22 cellular contexts compared by ENCODE assay signal in genomic region chr4:113433536-113434246, GRCh38.
DNase-seq lines count a peak whose midpoint lies in the region; ATAC-seq, FAIRE-seq and TF ChIP-seq lines count a peak whose summit lies in the region.
"Had no signal": no experiment of that assay in that cellular context is flagged by ENCODE, and none has a peak within 500 bp of the region (broad histone marks: within the 10 kb centered on the region; RNA-seq: fewer than 3 reads in every experiment).

No MANE protein-coding gene starts in this region.

- TF ChIP-seq CTCF in AG10803 (conservative IDR thresholded peaks at IDR 0.05; ENCODE audit: low read length) (no peak), brain microvascular endothelial cell (IDR thresholded peaks at IDR 0.05; ENCODE audit: low read depth, low read length, missing control alignments) (no peak), keratinocyte (optimal IDR thresholded peaks at IDR 0.05 in 1 of 3, IDR thresholded peaks at IDR 0.05 in 1 of 3, conservative IDR thresholded peaks at IDR 0.05 in 1 of 3; ENCODE audit: extremely low read depth in 1 of 3, insufficient read depth in 2 of 3, low read length in 3 of 3) (no peak)

- peaks cover 19% of the 10 kb centered on the region for H3K4me1 ChIP-seq in keratinocyte (ENCODE audit: control insufficient read depth, extremely low read depth, insufficient read depth, low read length)

- H3K4me3 ChIP-seq in AG10803 (ENCODE audit: low read length) (no peak overlapping the region), brain microvascular endothelial cell (ENCODE audit: low read depth, low read length) (no peak overlapping the region), keratinocyte (ENCODE audit: control insufficient read depth in 2 of 3, extremely low read depth in 1 of 3, insufficient read depth in 2 of 3, low read depth in 1 of 3, low read length in 3 of 3) (no peak overlapping the region)

- dilution Hi-C loops in keratinocyte (cut with MboI; ENCODE audit: extremely low pct_ligation_motif_present, low sequenced_read_pairs), result no loop called here

- no peaks in the 10 kb centered on the region for H4K20me1 ChIP-seq in keratinocyte (ENCODE audit: control insufficient read depth, extremely low read depth, insufficient read depth, low read length)

- H3K36me3 ChIP-seq in brain microvascular endothelial cell (replicated peaks) (no peaks in the 10 kb centered on the region), keratinocyte (ENCODE audit: control insufficient read depth in 2 of 2, extremely low read depth in 1 of 2, insufficient read depth in 2 of 2, low read length in 2 of 2) (no peaks in the 10 kb centered on the region)

- no peaks in the 10 kb centered on the region for H3K9me1 ChIP-seq in keratinocyte (ENCODE audit: control insufficient read depth, extremely low read depth, insufficient read depth, low read length)

- H3K9me3 ChIP-seq in keratinocyte (ENCODE audit: control insufficient read depth, low read depth, low read length), result no peaks in the 10 kb centered on the region

- ATAC-seq in SK-N-SH treated with all-trans-retinoic acid at 6 μM for 48 hours, result no peak
- ATAC-seq: activated CD4-positive, alpha-beta T cell treated with anti-CD3 and anti-CD28 coated beads for 36 hours had no signal

- H3K9ac ChIP-seq in keratinocyte (ENCODE audit: control insufficient read depth, extremely low read depth, insufficient read depth, low read length), result no peak overlapping the region

- H3K79me2 ChIP-seq in keratinocyte (ENCODE audit: control insufficient read depth, insufficient read depth, low read length), result no peaks in the 10 kb centered on the region

- DNase-seq in AG10803 (ENCODE audit: low read depth) (peak; percentile 73), GM04503 (ENCODE audit: low read depth) (peak; percentile 49), brain microvascular endothelial cell (no peak), keratinocyte (ENCODE audit: low read depth, low spot score) (no peak), A172 (ENCODE audit: low spot score) (no peak), D341Med (ENCODE audit: low spot score) (no peak), NCI-H1930 (lab: John Stamatoyannopoulos, UW) (no peak)
- DNase-seq: activated CD4-positive, alpha-beta T cell treated with anti-CD3 and anti-CD28 coated beads for 36 hours; activated CD8-positive, alpha-beta memory T cell treated with anti-CD3 and anti-CD28 coated beads for 24 hours; activated naive CD4-positive, alpha-beta T cell treated with anti-CD3 and anti-CD28 coated beads for 36 hours; activated T-cell treated with anti-CD3 and anti-CD28 coated beads, Interleukin-2, amount 50 U/mL, for 24 hours; amygdala; cerebellar nuclear complex; effector CD8-positive, alpha-beta T cell; MV-4-11; NCI-H187; NCI-H82; SHP77 had no signal

- peak overlapping the region; percentile 18 for H3K4me2 ChIP-seq in keratinocyte (ENCODE audit: control insufficient read depth, extremely low read depth, insufficient read depth, low read depth, low read length)

- in situ Hi-C loops in brain microvascular endothelial cell (cut with HindIII; ENCODE audit: low pct_ligation_motif_present, low sequenced_read_pairs), result no loop called here

- H3K27ac ChIP-seq in brain microvascular endothelial cell (peak overlapping the region; percentile 16), keratinocyte (ENCODE audit: control insufficient read depth, insufficient read depth, low read length) (peak overlapping the region; percentile 36)

- FAIRE-seq in keratinocyte (lab: Jason Lieb, UNC), result no peak
- FAIRE-seq: GM12892, GM19239, urothelium cell line had no signal

- no peaks in the 10 kb centered on the region for H3K27me3 ChIP-seq in brain microvascular endothelial cell (replicated peaks)
- no peaks in the 10 kb centered on the region for H3K27me3 ChIP-seq in keratinocyte (ENCODE audit: control insufficient read depth, extremely low read depth, insufficient read depth, low read length)

- no peak overlapping the region for H2AFZ ChIP-seq in keratinocyte (ENCODE audit: control insufficient read depth, low read length)

TF ChIP-seq in SK-N-SH treated with all-trans-retinoic acid at 6 μM for 48 hours, 23 proteins besides CTCF, POLR2A, EP300 and RAD21:
- no peak for TF ChIP-seq POU6F1 (CRISPR knock-in tag; IDR thresholded peaks at IDR 0.05; ENCODE audit: borderline replicate concordance, low read depth)
- no peak for TF ChIP-seq TSHZ2 (CRISPR knock-in tag; IDR thresholded peaks at IDR 0.05)
- TF ChIP-seq ESRRG (CRISPR knock-in tag; IDR thresholded peaks at IDR 0.05), result no peak

Comparison
In these comparisons a context has a peak if more than half of its experiments do, and no peak if none do; other contexts are left out.
1. DNase-seq: peak in AG10803 (single experiment) and GM04503 (single experiment); none in brain microvascular endothelial cell (single experiment), keratinocyte (single experiment), A172 (single experiment), D341Med (single experiment) and NCI-H1930 (0 of 2).